26 cellular contexts compared by ENCODE assay signal in the genomic region with DNA sequence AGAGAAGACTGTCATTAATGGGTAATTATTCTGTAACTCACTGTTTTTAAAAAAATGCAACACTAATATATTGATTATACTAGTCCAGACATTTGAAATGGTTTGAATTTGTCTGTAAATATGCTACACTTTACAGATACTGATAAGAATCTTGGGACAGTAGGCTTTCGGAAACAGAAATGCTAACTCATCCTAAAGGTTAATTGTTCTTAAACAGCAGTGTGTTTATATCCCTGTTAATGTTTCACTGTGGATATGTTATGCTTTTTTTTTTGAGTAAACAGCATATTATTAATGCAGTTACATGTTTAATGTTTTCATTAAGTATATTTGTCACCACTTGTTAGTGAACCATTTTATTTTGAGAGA.
"Had no signal": no experiment of that assay in that cellular context is flagged by ENCODE, and none has a peak within 500 bp of the region (broad histone marks: within the 10 kb centered on the region; RNA-seq: fewer than 3 reads in every experiment).

No MANE protein-coding gene starts in this region.

- H3K9me3 ChIP-seq: colonic mucosa, esophagus muscularis mucosa, gastroesophageal sphincter, heart left ventricle, neutrophil, right lobe of liver, thyroid gland, upper lobe of left lung had no signal

- H3K4me1 ChIP-seq: colonic mucosa, esophagus muscularis mucosa, foreskin keratinocyte, heart left ventricle, parathyroid adenoma, right lobe of liver, thyroid gland, upper lobe of left lung had no signal

- FAIRE-seq: urothelium cell line had no signal

- DNase-seq: colonic mucosa; effector CD8-positive, alpha-beta T cell; endodermal cell; foreskin keratinocyte; heart left ventricle; kidney; natural killer cell; right lobe of liver; stimulated activated CD4-positive, alpha-beta T cell treated with anti-CD3 and anti-CD28 coated beads, Interleukin-12 subunit alpha, Interleukin-12 subunit beta, amount 100 ng/mL, for 4 hours; stimulated activated CD4-positive, alpha-beta T cell treated with anti-CD3 and anti-CD28 coated beads, Interleukin-1b, Interleukin-23, amount 100 ng/mL, for 48 hours; stimulated activated CD4-positive, alpha-beta T cell treated with anti-CD3 and anti-CD28 coated beads, Interleukin-4, amount 100 ng/mL, for 1 hour; stimulated activated CD8-positive, alpha-beta memory T cell treated with anti-CD3 and anti-CD28 coated beads, Interleukin-4, amount 100 ng/mL, for 48 hours; stimulated activated naive CD4-positive, alpha-beta T cell; stimulated activated naive CD8-positive, alpha-beta T cell treated with anti-CD3 and anti-CD28 coated beads, Interleukin-15, amount 100 ng/mL, for 72 hours; thyroid gland; upper lobe of left lung had no signal

- H3K9ac ChIP-seq: parathyroid adenoma had no signal

- H3K79me2 ChIP-seq: hepatocyte, parathyroid adenoma had no signal

- H3K36me3 ChIP-seq: colonic mucosa had no signal

- H3K4me3 ChIP-seq: colonic mucosa, esophagus muscularis mucosa, gastroesophageal sphincter, heart left ventricle, hepatocyte, lung, right lobe of liver, smooth muscle cell, thyroid gland, upper lobe of left lung had no signal

- H3K4me2 ChIP-seq: hepatocyte, smooth muscle cell had no signal

- H3K27me3 ChIP-seq: colonic mucosa, esophagus muscularis mucosa, foreskin keratinocyte, gastroesophageal sphincter, heart left ventricle, hepatocyte, neutrophil, right lobe of liver, thyroid gland, upper lobe of left lung had no signal

- H3K27ac ChIP-seq: colonic mucosa, epithelial cell of prostate, esophagus muscularis mucosa, foreskin keratinocyte, gastroesophageal sphincter, heart left ventricle, hepatocyte, neutrophil, parathyroid adenoma, right lobe of liver, thyroid gland had no signal

- ATAC-seq: foreskin keratinocyte; gastroesophageal sphincter; heart left ventricle; left lobe of liver; natural killer cell; right lobe of liver; stimulated activated naive CD8-positive, alpha-beta T cell treated with anti-CD3 and anti-CD28 coated beads, Interleukin-15, amount 100 ng/mL, for 72 hours had no signal

- H2AFZ ChIP-seq: hepatocyte, parathyroid adenoma had no signal
